19 cellular contexts compared by ENCODE assay signal in the genomic region with DNA sequence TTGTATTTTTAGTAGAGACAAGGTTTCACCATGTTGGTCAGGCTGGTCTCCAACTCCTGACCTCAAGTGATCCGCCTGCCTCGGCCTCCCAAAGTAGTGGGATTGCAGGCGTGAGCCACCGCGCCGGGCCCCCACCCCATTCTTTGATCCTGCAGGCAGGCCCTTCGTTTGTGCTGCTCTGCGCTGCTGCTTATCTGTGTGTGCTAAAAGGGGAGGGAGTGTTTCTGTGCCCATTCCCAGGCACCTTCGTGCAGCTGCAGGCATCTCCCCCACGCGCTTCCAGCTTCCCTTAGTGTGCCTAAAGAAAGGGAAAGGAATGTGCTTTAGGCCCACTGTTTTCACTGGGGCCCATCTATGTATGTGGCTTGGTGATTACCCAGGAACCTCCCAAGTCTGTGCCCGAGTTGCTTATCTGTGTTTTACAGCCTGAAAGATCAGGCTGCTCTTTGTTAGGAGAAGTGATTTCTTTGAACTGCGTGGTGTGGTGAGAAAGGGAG. TPM values are rescaled to one million over a fixed set of nuclear protein-coding genes. Genes with fewer than 3 reads are reported as not detected.
DNase-seq lines count a peak whose midpoint lies in the region; ATAC-seq and TF ChIP-seq lines count a peak whose summit lies in the region.
"Had no signal": no experiment of that assay in that cellular context is flagged by ENCODE, and none has a peak within 500 bp of the region (broad histone marks: within the 10 kb centered on the region; RNA-seq: fewer than 3 reads in every experiment).

No MANE protein-coding gene starts in this region.

- in situ Hi-C loops in G401 (cut with HindIII; ENCODE audit: low sequenced_read_pairs): no loop called here

- no peak overlapping the region for H3K4me3 ChIP-seq in NT2/D1 (ENCODE audit: insufficient read length, low read depth)
- H3K4me3 ChIP-seq in fibroblast of villous mesenchyme (ENCODE audit: low read depth, low read length): no peak overlapping the region

- H3K9me3 ChIP-seq in NT2/D1 (ENCODE audit: insufficient read depth, low read length): no peaks in the 10 kb centered on the region

- H3K4me1 ChIP-seq in NT2/D1 (ENCODE audit: insufficient read depth, insufficient read length): no peaks in the 10 kb centered on the region

- TF ChIP-seq CTCF in fibroblast of villous mesenchyme (IDR thresholded peaks at IDR 0.05; ENCODE audit: insufficient read depth, low read depth, low read length): no peak

- no peaks in the 10 kb centered on the region for H3K27me3 ChIP-seq in NT2/D1 (ENCODE audit: insufficient read depth, insufficient read length)

- no peak for ATAC-seq in sciatic nerve
- no peak for ATAC-seq in HG02885 (IDR thresholded peaks at IDR 0.05; ENCODE audit: poor library complexity, unreplicated experiment)
- ATAC-seq in HG03175 (IDR thresholded peaks at IDR 0.05; ENCODE audit: unreplicated experiment): no peak
- ATAC-seq: activated CD8-positive, alpha-beta T cell treated with anti-CD3 and anti-CD28 coated beads, Interleukin-2, amount 10 ng/mL, durations not matched to agents 7 days and 5 days; activated naive CD4-positive, alpha-beta T cell treated with anti-CD3 and anti-CD28 coated beads, Interleukin-2, amount 50 U/mL, for 72 hours; HCT116; HepG2 had no signal

- intact Hi-C loops in sciatic nerve (cut with DNase I): no loop called here

- no peak overlapping the region for H3K9ac ChIP-seq in NT2/D1 (ENCODE audit: insufficient read length, low read depth)

- peaks cover 34% of the 10 kb centered on the region for H3K36me3 ChIP-seq in NT2/D1 (ENCODE audit: insufficient read depth, insufficient read length, low read length)

- DNase-seq in D341Med (ENCODE audit: low spot score): peak; percentile 18
- DNase-seq in NT2/D1 (ENCODE audit: low read depth, low spot score): peak; percentile 15
- peak; percentile 5 for DNase-seq in fibroblast of villous mesenchyme (ENCODE audit: low read depth)
- DNase-seq in sciatic nerve (ENCODE audit: low spot score): peak; percentile 39
- no peak for DNase-seq in G401 (ENCODE audit: low spot score)
- DNase-seq: activated CD8-positive, alpha-beta T cell treated with anti-CD3 and anti-CD28 coated beads, Interleukin-2, amount 10 ng/mL, durations not matched to agents 7 days and 5 days; COR-L47; cortex of kidney; foreskin melanocyte; midbrain; NCI-H1105 treated with DMSO at 0.1 percent for 48 hours; NCI-H69; SIG-M5 had no signal

RNA-seq across cellular contexts. Expression of a gene that starts 27.2 kb away (rescaled TPM):
- total RNA-seq in fibroblast of villous mesenchyme (17.7 and 31.2 TPM in 2 replicates), sciatic nerve (87.6 TPM)
- total RNA-seq in G401 (2014; rRNA removed; shearing (Covaris generic)): 40.6 and 89.1 TPM in 2 replicates

RNA-seq across cellular contexts. Expression of a gene that starts 36.0 kb away (rescaled TPM):
- total RNA-seq in fibroblast of villous mesenchyme (not detected in 2 replicates), sciatic nerve (not detected)
- total RNA-seq in G401 (2014; rRNA removed; shearing (Covaris generic)): not detected in 2 replicates
- total RNA-seq: activated CD8-positive, alpha-beta T cell treated with anti-CD3 and anti-CD28 coated beads, Interleukin-2, amount 10 ng/mL, durations not matched to agents 7 days and 5 days; HepG2; OCI-LY7 had no signal

RNA-seq across cellular contexts. Expression of a gene that starts 47.3 kb away (rescaled TPM):
- total RNA-seq in fibroblast of villous mesenchyme (99.9 and 111 TPM in 2 replicates), sciatic nerve (127 TPM)
- total RNA-seq in G401 (2014; rRNA removed; shearing (Covaris generic)): 239 and 262 TPM in 2 replicates

RNA-seq across cellular contexts. Expression of a gene that starts 54.2 kb away (rescaled TPM):
- 7.8 and 9.0 TPM in 2 replicates for total RNA-seq in fibroblast of villous mesenchyme
- 14.0 TPM for total RNA-seq in sciatic nerve
- 24.9 and 29.0 TPM in 2 replicates for total RNA-seq in G401 (2014; rRNA removed; shearing (Covaris generic))

RNA-seq across cellular contexts. Expression of a gene that starts 56.7 kb away (rescaled TPM):
- total RNA-seq in fibroblast of villous mesenchyme (not detected in 2 replicates), sciatic nerve (not detected)
- total RNA-seq in G401 (2014; rRNA removed; shearing (Covaris generic)): 0.49 and 3.1 TPM in 2 replicates
- total RNA-seq: activated CD8-positive, alpha-beta T cell treated with anti-CD3 and anti-CD28 coated beads, Interleukin-2, amount 10 ng/mL, durations not matched to agents 7 days and 5 days; activated naive CD4-positive, alpha-beta T cell treated with anti-CD3 and anti-CD28 coated beads, Interleukin-2, amount 50 U/mL, for 72 hours; HepG2; OCI-LY7 had no signal
